1 cellular context compared by ENCODE assay signal in genomic region chr3:195662-196061, GRCh38.
TF ChIP-seq lines count a peak whose summit lies in the region.

No MANE protein-coding gene starts in this region.

TF ChIP-seq in GM23338, 12 proteins besides CTCF, POLR2A, EP300 and RAD21 (continued from another document):
- TF ChIP-seq ZNF462 (CRISPR knock-in tag; IDR thresholded peaks at IDR 0.05) (no peak), JUNB (IDR thresholded peaks at IDR 0.05; ENCODE audit: unreplicated experiment) (no peak), POLR2AphosphoS5 (IDR thresholded peaks at IDR 0.05; ENCODE audit: low read depth) (no peak)
